ENCODE assay signal across 1 cellular context in genomic region chr11:69928124-69928523, GRCh38.
TF ChIP-seq lines count a peak whose summit lies in the region.

No MANE protein-coding gene starts in this region.

TF ChIP-seq in IMR-90, 13 proteins besides CTCF, POLR2A, EP300 and RAD21 (continued from another document):
- no peak for TF ChIP-seq ELK1 (IDR thresholded peaks at IDR 0.05; ENCODE audit: borderline replicate concordance, low read depth, low read length)
- no peak for TF ChIP-seq BHLHE40 (IDR thresholded peaks at IDR 0.05; ENCODE audit: low read depth, low read length)
- no peak for TF ChIP-seq RCOR1 (IDR thresholded peaks at IDR 0.05; ENCODE audit: insufficient replicate concordance, low read length)
- no peak for TF ChIP-seq CHD1 (IDR thresholded peaks at IDR 0.05; ENCODE audit: low read depth, low read length)
